ENCODE assay signal across 8 cellular contexts in genomic region chr1:153921080-153921802, GRCh38. TPM values are rescaled to one million over a fixed set of nuclear protein-coding genes. Genes with fewer than 3 reads are reported as not detected.
A peak's percentile ranks its signal among the peaks of the same experiment; 100 is the strongest.
DNase-seq lines count a peak whose midpoint lies in the region; ATAC-seq, FAIRE-seq and TF ChIP-seq lines count a peak whose summit lies in the region.

No MANE protein-coding gene starts in this region.

- H3K4me3 ChIP-seq in adipocyte (ENCODE audit: low read length) (peak overlapping the region; percentile 85), liver (ENCODE audit: low read depth in 1 of 3, low read length in 3 of 3) (peak overlapping the region; percentile 68 to 79 (median 72)), thyroid gland (replicated peaks in 1 of 3) (peak overlapping the region in 2 of 3 donors; percentile 96)

- H3K9me3 ChIP-seq in adipocyte (ENCODE audit: control insufficient read depth, low read length) (no peaks in the 10 kb centered on the region), liver (ENCODE audit: control insufficient read depth in 4 of 4, low read length in 3 of 4) (no peaks in the 10 kb centered on the region), thyroid gland (no peaks in the 10 kb centered on the region)

- H3K27me3 ChIP-seq in adipocyte (replicated peaks; ENCODE audit: control insufficient read depth, insufficient read depth, low read length) (no peaks in the 10 kb centered on the region), liver (ENCODE audit: control insufficient read depth in 4 of 4, insufficient read depth in 4 of 4, low read length in 3 of 4) (no peaks in the 10 kb centered on the region), thyroid gland (no peaks in the 10 kb centered on the region)

- no peaks in the 10 kb centered on the region for H3K36me3 ChIP-seq in adipocyte (ENCODE audit: control insufficient read depth, insufficient read depth, low read length, severe bottlenecking)
- H3K36me3 ChIP-seq in liver (ENCODE audit: control insufficient read depth in 4 of 4, insufficient read depth in 3 of 4, low read depth in 1 of 4, low read length in 3 of 4) = peaks cover 0 to 3% (median under 1%) of the 10 kb centered on the region in 4 donors
- no peaks in the 10 kb centered on the region for H3K36me3 ChIP-seq in thyroid gland

- H3K4me1 ChIP-seq in adipocyte (ENCODE audit: control insufficient read depth, insufficient read depth, low read length) (peaks cover 29% of the 10 kb centered on the region), liver (ENCODE audit: control insufficient read depth in 4 of 4, insufficient read depth in 4 of 4, low read length in 3 of 4) (peaks cover 13 to 32% (median 28%) of the 10 kb centered on the region in 4 donors), thyroid gland (peaks cover 17 to 32% of the 10 kb centered on the region in 2 donors)

- WGBS in liver = 56% methylated on average over 3 of the region's 3 CpGs
- 30 to 36% methylated on average over 3 of the region's 3 CpGs for WGBS in thyroid gland, 2 donors

- H3K27ac ChIP-seq in liver (ENCODE audit: low read depth in 1 of 2, low read length in 2 of 2) = peak overlapping the region; percentile 75 to 77
- peak overlapping the region in 1 of 3 donors; percentile 91 for H3K27ac ChIP-seq in thyroid gland

- peak overlapping the region; percentile 87 for H3K9ac ChIP-seq in adipocyte (ENCODE audit: low read length)
- H3K9ac ChIP-seq in liver (ENCODE audit: low read depth in 1 of 2, low read length in 2 of 2) = peak overlapping the region; percentile 36 to 38

- intact Hi-C loops in thyroid gland (cut with DNase I) = loop anchor here (5.0 kb wide), 1 partner anchor 99 kb away; no protein-coding TSS in a partner anchor

- FAIRE-seq in D721Med (lab: Jason Lieb, UNC) = no peak

- peak; percentile 66 for DNase-seq in activated CD8-positive, alpha-beta memory T cell treated with anti-CD3 and anti-CD28 coated beads for 24 hours
- no peak for DNase-seq in activated CD8-positive, alpha-beta memory T cell treated with anti-CD3 and anti-CD28 coated beads, Interleukin-2, amount 50 U/mL, for 48 hours
- DNase-seq in adipocyte (ENCODE audit: low read depth) (peak; percentile 9), thyroid gland (no peak), retina (no peak), D721Med (ENCODE audit: insufficient read length, low spot score) (no peak)

- TF ChIP-seq POLR2A in thyroid gland (IDR thresholded peaks at IDR 0.05) = no peak

- no peak for ATAC-seq in HG02798 (IDR thresholded peaks at IDR 0.05; ENCODE audit: poor library complexity, unreplicated experiment)

- TF ChIP-seq CTCF in liver (IDR thresholded peaks at IDR 0.05; ENCODE audit: low read depth, low read length, missing input control) (no peak), thyroid gland (IDR thresholded peaks at IDR 0.05) (no peak), D721Med (IDR thresholded peaks at IDR 0.05; ENCODE audit: insufficient read depth, missing control alignments) (no peak)

- TF ChIP-seq RAD21 in liver (IDR thresholded peaks at IDR 0.05) = no peak

TF ChIP-seq in liver, 16 proteins besides CTCF, POLR2A, EP300 and RAD21:
- TF ChIP-seq ATF3 (IDR thresholded peaks at IDR 0.05) (no peak), FOXA1 (IDR thresholded peaks at IDR 0.05) (no peak), EGR1 (IDR thresholded peaks at IDR 0.05; ENCODE audit: low read depth in 2 of 2) (no peak), ZBTB33 (IDR thresholded peaks at IDR 0.05) (no peak), NR2F2 (IDR thresholded peaks at IDR 0.05) (no peak), TAF1 (conservative IDR thresholded peaks at IDR 0.05) (no peak), SP1 (IDR thresholded peaks at IDR 0.05) (no peak), REST (IDR thresholded peaks at IDR 0.05) (no peak)

RNA-seq across cellular contexts. Expression of gene GATAD2B, which starts 1.5 kb away (rescaled TPM):
- total RNA-seq in liver = 1 to 10 TPM; 4.4 to 4.9 TPM
- 1 to 10 TPM; 3.2 to 3.5 TPM for polyA plus RNA-seq in liver
- total RNA-seq in thyroid gland = 10 to 100 TPM; 20.1 to 28.8 (median 21.5) TPM

RNA-seq across cellular contexts. Expression of gene DENND4B, which starts 25.3 kb away (rescaled TPM):
- total RNA-seq in liver = 10 to 100 TPM; 13.1 to 27.2 TPM
- polyA plus RNA-seq in liver = 10 to 100 TPM in 1 of 2 donors, 1 to 10 TPM in 1; 9.7 to 10.1 TPM
- total RNA-seq in thyroid gland = 10 to 100 TPM; 28.9 to 63.7 (median 44.8) TPM

RNA-seq across cellular contexts. Expression of gene CRTC2, which starts 37.2 kb away (rescaled TPM):
- total RNA-seq in liver (1 to 10 TPM; 4.9 to 5.5 TPM), thyroid gland (10 to 100 TPM; 11.4 to 22.5 (median 18.1) TPM)
- 10 to 100 TPM; 11.0 to 14.9 TPM for polyA plus RNA-seq in liver

RNA-seq across cellular contexts. Expression of gene SLC39A1, which starts 42.1 kb away (rescaled TPM):
- total RNA-seq in liver (10 to 100 TPM; 46.8 to 70.3 TPM), thyroid gland (100 to 1,000 TPM in 2 of 4 donors, 10 to 100 TPM in 2; 90.4 to 109 (median 99.5) TPM)
- 10 to 100 TPM; 38.8 to 62.5 TPM for polyA plus RNA-seq in liver

RNA-seq across cellular contexts. Expression of gene CREB3L4, which starts 46.5 kb away (rescaled TPM):
- total RNA-seq in liver = 10 to 100 TPM in 1 of 2 donors, 1 to 10 TPM in 1; 7.4 to 10.3 TPM
- polyA plus RNA-seq in liver = 10 to 100 TPM in 1 of 2 donors, 1 to 10 TPM in 1; 4.4 to 10.2 TPM
- total RNA-seq in thyroid gland = 10 to 100 TPM in 3 of 4 donors, 1 to 10 TPM in 1; 6.6 to 23.1 (median 17.0) TPM

Comparison
In these comparisons a context has a peak if more than half of its experiments do, and no peak if none do; other contexts are left out.
1. DNase-seq: peak in activated CD8-positive, alpha-beta memory T cell treated with anti-CD3 and anti-CD28 coated beads for 24 hours (single experiment) and adipocyte (single experiment); none in activated CD8-positive, alpha-beta memory T cell treated with anti-CD3 and anti-CD28 coated beads, Interleukin-2, amount 50 U/mL, for 48 hours (single experiment), thyroid gland (0 of 2), retina (single experiment) and D721Med (single experiment).
2. Peak in every context shown above with its lines, with median percentiles within 50 percentile points of each other: H3K4me3 ChIP-seq.